In genomic region chr4:1047106-1047975, GRCh38 we compare ENCODE assay signal across 8 cellular contexts. TPM values are rescaled to one million over a fixed set of nuclear protein-coding genes. Genes with fewer than 3 reads are reported as not detected.
DNase-seq lines count a peak whose midpoint lies in the region; ATAC-seq and TF ChIP-seq lines count a peak whose summit lies in the region.

No MANE protein-coding gene starts in this region.

- TF ChIP-seq POLR2A in sigmoid colon (IDR thresholded peaks at IDR 0.05) = no peak

- H3K4me1 ChIP-seq in adipocyte (ENCODE audit: control insufficient read depth, insufficient read depth, low read length) (peaks cover 42% of the 10 kb centered on the region), right cardiac atrium (ENCODE audit: control insufficient read depth, insufficient read depth, low read length) (no peaks in the 10 kb centered on the region), sigmoid colon (peaks cover 4 to 31% (median 25%) of the 10 kb centered on the region in 4 donors), foreskin keratinocyte (no peaks in the 10 kb centered on the region)

- H3K27ac ChIP-seq in right cardiac atrium (ENCODE audit: low read length) (no peak overlapping the region), sigmoid colon (peak overlapping the region in 2 of 4 donors; percentile 27 to 39), foreskin keratinocyte (no peak overlapping the region)

- H3K36me3 ChIP-seq in H7 (replicated peaks; ENCODE audit: control insufficient read depth, insufficient read depth, low read length) (no peaks in the 10 kb centered on the region), adipocyte (ENCODE audit: control insufficient read depth, insufficient read depth, low read length, severe bottlenecking) (no peaks in the 10 kb centered on the region), sigmoid colon (no peaks in the 10 kb centered on the region)

- H3K9me3 ChIP-seq in adipocyte (ENCODE audit: control insufficient read depth, low read length) (no peaks in the 10 kb centered on the region), right cardiac atrium (ENCODE audit: control insufficient read depth, low read length) (no peaks in the 10 kb centered on the region), sigmoid colon (no peaks in the 10 kb centered on the region)

- ATAC-seq in right cardiac atrium (no peak), foreskin keratinocyte (no peak), HG03442 (IDR thresholded peaks at IDR 0.05; ENCODE audit: unreplicated experiment) (no peak), omental fat pad (ENCODE audit: low FRiP score) (no peak)

- TF ChIP-seq CTCF in sigmoid colon (IDR thresholded peaks at IDR 0.05) (no peak), foreskin keratinocyte (conservative IDR thresholded peaks at IDR 0.05) (no peak), omental fat pad (IDR thresholded peaks at IDR 0.05) (no peak)

- H3K27me3 ChIP-seq in H7 (ENCODE audit: control insufficient read depth, insufficient read depth, low read length) = peaks cover 2% of the 10 kb centered on the region; the same call in 1 of the 2 replicates
- no peaks in the 10 kb centered on the region for H3K27me3 ChIP-seq in adipocyte (replicated peaks; ENCODE audit: control insufficient read depth, insufficient read depth, low read length)
- no peaks in the 10 kb centered on the region for H3K27me3 ChIP-seq in right cardiac atrium (ENCODE audit: control insufficient read depth, insufficient read depth)
- peaks cover 14 to 82% (median 61%) of the 10 kb centered on the region in 3 donors for H3K27me3 ChIP-seq in sigmoid colon
- H3K27me3 ChIP-seq in foreskin keratinocyte = peaks cover 55% of the 10 kb centered on the region

- H3K4me3 ChIP-seq in H7 (ENCODE audit: insufficient read depth, low read depth, low read length) (no peak overlapping the region; the same call in 1 of the 2 replicates), adipocyte (ENCODE audit: low read length) (peak overlapping the region; percentile 59), right cardiac atrium (ENCODE audit: low read length) (no peak overlapping the region), sigmoid colon (peak overlapping the region in 3 of 4 donors; percentile 13 to 21 (median 15))

- 59% methylated on average over 41 of the region's 41 CpGs for WGBS in right cardiac atrium
- WGBS in sigmoid colon, 2 donors = 14 to 54% methylated on average over 41 of the region's 41 CpGs

- intact Hi-C loops in right cardiac atrium (cut with DNase I) = no loop called here
- intact Hi-C loops in sigmoid colon (cut with DNase I) = no loop called here

- peak; percentile 79 for DNase-seq in H7
- no peak for DNase-seq in adipocyte (ENCODE audit: low read depth)
- peak; percentile 23 to 72 (median 67) for DNase-seq in right cardiac atrium
- peak; percentile 67 for DNase-seq in sigmoid colon
- DNase-seq in foreskin keratinocyte = no peak
- no peak for DNase-seq in NCI-H748 treated with DMSO at 0.1 percent for 48 hours (lab: John Stamatoyannopoulos, UW)
- DNase-seq in omental fat pad (ENCODE audit: low spot score) = no peak

- H3K9ac ChIP-seq in adipocyte (ENCODE audit: low read length) = peak overlapping the region; percentile 81

- TF ChIP-seq EP300 in sigmoid colon (IDR thresholded peaks at IDR 0.05) = no peak

RNA-seq across cellular contexts. Expression of gene FGFRL1, which starts 35.9 kb away (rescaled TPM):
- total RNA-seq in H7 (2014; rRNA removed; shearing (Covaris generic)) = 23.3 and 39.1 TPM in 2 replicates
- 10 to 100 TPM; 17.4 to 21.7 (median 20.3) TPM for total RNA-seq in right cardiac atrium
- polyA plus RNA-seq in right cardiac atrium = 19.2 TPM
- total RNA-seq in sigmoid colon = 10 to 100 TPM in 1 of 4 donors, 1 to 10 TPM in 3; 6.1 to 10.0 (median 8.0) TPM
- polyA plus RNA-seq in sigmoid colon = 10 to 100 TPM in 1 of 3 donors, 1 to 10 TPM in 2; 1.2 to 12.1 (median 3.0) TPM
- 6.0 and 6.6 TPM in 2 replicates for total RNA-seq in foreskin keratinocyte
- polyA plus RNA-seq in foreskin keratinocyte = 5.0 and 5.5 TPM in 2 replicates
- 10 to 100 TPM; 25.1 to 91.7 (median 68.8) TPM for total RNA-seq in omental fat pad

RNA-seq across cellular contexts. Expression of gene SLC26A1, which starts 54.1 kb away (rescaled TPM):
- total RNA-seq in H7 (2014; rRNA removed; shearing (Covaris generic)) = 0.03 and 0.30 TPM in 2 replicates
- total RNA-seq in right cardiac atrium = under 1 TPM in 2 of 4 donors, not detected in 2; 0.36 to 0.37 TPM
- polyA plus RNA-seq in right cardiac atrium = 0.34 TPM
- not detected for total RNA-seq in sigmoid colon
- 1 to 10 TPM in 1 of 3 donors, not detected in 2; 1.1 TPM for polyA plus RNA-seq in sigmoid colon
- not detected in 2 replicates for total RNA-seq in foreskin keratinocyte
- not detected in 2 replicates for polyA plus RNA-seq in foreskin keratinocyte
- under 1 TPM in 2 of 4 donors, not detected in 2; 0.09 to 0.12 TPM for total RNA-seq in omental fat pad

Comparison
In these comparisons a context has a peak if more than half of its experiments do, and no peak if none do; other contexts are left out.
1. DNase-seq: peak in H7 (single experiment), right cardiac atrium (3 of 3) and sigmoid colon (single experiment); none in adipocyte (single experiment), foreskin keratinocyte (0 of 2), NCI-H748 treated with DMSO at 0.1 percent for 48 hours (single experiment) and omental fat pad (single experiment).
2. H3K4me3 ChIP-seq: peak in adipocyte (single experiment) and sigmoid colon (3 of 4); none in H7 (single experiment) and right cardiac atrium (single experiment).